1 cellular context compared by ENCODE assay signal in genomic region chr1:225999227-225999911, GRCh38.
TF ChIP-seq lines count a peak whose summit lies in the region.

SDE2 (minus strand) TSS chr1:225999343; CDS start chr1:225999312, 31 bp downstream.

TF ChIP-seq in HepG2, 621 proteins besides CTCF, POLR2A, EP300 and RAD21 (continued from another document and continues in another):
- no peak for TF ChIP-seq PLSCR1 (CRISPR knock-in tag; IDR thresholded peaks at IDR 0.05; ENCODE audit: borderline replicate concordance)
- peak; percentile 65; the same call in 1 of the 2 replicates for TF ChIP-seq ERF (CRISPR knock-in tag; IDR thresholded peaks at IDR 0.05)
- no peak for TF ChIP-seq ATF6 (CRISPR knock-in tag; conservative IDR thresholded peaks at IDR 0.05)
- no peak for TF ChIP-seq ZNF782 (CRISPR knock-in tag; IDR thresholded peaks at IDR 0.05; ENCODE audit: borderline replicate concordance)
- 0 out of 2 replicates have a peak, but pooled peaks have one; percentile 21 for TF ChIP-seq ZNF367 (CRISPR knock-in tag; IDR thresholded peaks at IDR 0.05; ENCODE audit: borderline replicate concordance)
- no peak for TF ChIP-seq RORA (CRISPR knock-in tag; IDR thresholded peaks at IDR 0.05)
- TF ChIP-seq ZGPAT (CRISPR knock-in tag; IDR thresholded peaks at IDR 0.05), result peak; percentile 80; the same call in 1 of the 2 replicates
- 0 out of 2 replicates have a peak, but pooled peaks have one; percentile 40 for TF ChIP-seq ZNF12 (CRISPR knock-in tag; IDR thresholded peaks at IDR 0.05)
- TF ChIP-seq ZSCAN30 (CRISPR knock-in tag; IDR thresholded peaks at IDR 0.05), result no peak
- no peak for TF ChIP-seq ZNF564 (CRISPR knock-in tag; IDR thresholded peaks at IDR 0.05)
- TF ChIP-seq ZBTB20 (CRISPR knock-in tag; IDR thresholded peaks at IDR 0.05; ENCODE audit: borderline replicate concordance, low read depth), result no peak
- peak; percentile 99 for TF ChIP-seq DRAP1 (CRISPR knock-in tag; IDR thresholded peaks at IDR 0.05)
- no peak for TF ChIP-seq PRDM15 (CRISPR knock-in tag; IDR thresholded peaks at IDR 0.05)
- no peak for TF ChIP-seq BRD4 (CRISPR knock-in tag; IDR thresholded peaks at IDR 0.05)
- no peak for TF ChIP-seq BRF2 (CRISPR knock-in tag; IDR thresholded peaks at IDR 0.05)
- TF ChIP-seq ZNF652 (CRISPR knock-in tag; IDR thresholded peaks at IDR 0.05; ENCODE audit: borderline replicate concordance, low read depth), result no peak
- TF ChIP-seq CBX1 (IDR thresholded peaks at IDR 0.05; ENCODE audit: low read depth), result peak; percentile 19
- no peak for TF ChIP-seq PAWR (CRISPR knock-in tag; IDR thresholded peaks at IDR 0.05; ENCODE audit: borderline replicate concordance)
- peak; percentile 51; the same call in 1 of the 2 replicates for TF ChIP-seq HBP1 (CRISPR knock-in tag; IDR thresholded peaks at IDR 0.05; ENCODE audit: low read depth)
- 0 out of 2 replicates have a peak, but pooled peaks have one; percentile 45 for TF ChIP-seq ZNF441 (CRISPR knock-in tag; IDR thresholded peaks at IDR 0.05; ENCODE audit: borderline replicate concordance)
- TF ChIP-seq ZSCAN12 (CRISPR knock-in tag; IDR thresholded peaks at IDR 0.05), result no peak
- no peak; the same call in 1 of the 2 replicates for TF ChIP-seq KDM6A (CRISPR knock-in tag; IDR thresholded peaks at IDR 0.05; ENCODE audit: low read depth)
- no peak for TF ChIP-seq MBNL3 (CRISPR knock-in tag; conservative IDR thresholded peaks at IDR 0.05)
- TF ChIP-seq ZFP36L1 (CRISPR knock-in tag; IDR thresholded peaks at IDR 0.05), result no peak
- TF ChIP-seq ZFX (CRISPR knock-in tag; IDR thresholded peaks at IDR 0.05; ENCODE audit: low read depth), result peak; percentile 84
- TF ChIP-seq ZNF605 (CRISPR knock-in tag; IDR thresholded peaks at IDR 0.05), result peak; percentile 64
- no peak for TF ChIP-seq CC2D1A (CRISPR knock-in tag; IDR thresholded peaks at IDR 0.05)
- peak; percentile 67 for TF ChIP-seq MED1 (CRISPR knock-in tag; IDR thresholded peaks at IDR 0.05)
- TF ChIP-seq MIXL1 (CRISPR knock-in tag; IDR thresholded peaks at IDR 0.05), result 0 out of 2 replicates have a peak, but pooled peaks have one; percentile 54
- no peak for TF ChIP-seq USF2 (IDR thresholded peaks at IDR 0.05; ENCODE audit: low read depth, low read length)
- TF ChIP-seq USF2 (CRISPR knock-in tag; IDR thresholded peaks at IDR 0.05; ENCODE audit: borderline replicate concordance), result no peak
- no peak for TF ChIP-seq PCBP2 (optimal IDR thresholded peaks at IDR 0.05; ENCODE audit: low read depth, low read length, poor library complexity, severe bottlenecking)
- TF ChIP-seq ZMYM2 (CRISPR knock-in tag; IDR thresholded peaks at IDR 0.05), result no peak
- peak; percentile 33; the same call in 1 of the 2 replicates for TF ChIP-seq TBX2 (CRISPR knock-in tag; IDR thresholded peaks at IDR 0.05; ENCODE audit: borderline replicate concordance)
- no peak for TF ChIP-seq RNF219 (CRISPR knock-in tag; IDR thresholded peaks at IDR 0.05)
- TF ChIP-seq ZNF44 (CRISPR knock-in tag; IDR thresholded peaks at IDR 0.05), result no peak
- TF ChIP-seq SOX13 (IDR thresholded peaks at IDR 0.05), result peak; percentile 42; the same call in 1 of the 2 replicates
- TF ChIP-seq SOX13 (CRISPR knock-in tag; conservative IDR thresholded peaks at IDR 0.05 in 1 of 2, IDR thresholded peaks at IDR 0.05 in 1 of 2), result peak in 1 of 2 experiments; percentile 53; a peak in 2 of 4 replicates
- TF ChIP-seq GATAD1 (CRISPR knock-in tag; IDR thresholded peaks at IDR 0.05), result peak; percentile 95
- TF ChIP-seq HMG20A (CRISPR knock-in tag; IDR thresholded peaks at IDR 0.05; ENCODE audit: borderline replicate concordance), result no peak
- 0 out of 2 replicates have a peak, but pooled peaks have one; percentile 29 for TF ChIP-seq ZMYM3 (CRISPR knock-in tag; IDR thresholded peaks at IDR 0.05)
- TF ChIP-seq ZBTB34 (CRISPR knock-in tag; IDR thresholded peaks at IDR 0.05), result no peak
- 0 out of 2 replicates have a peak, but pooled peaks have one; percentile 20 for TF ChIP-seq SIX1 (CRISPR knock-in tag; IDR thresholded peaks at IDR 0.05; ENCODE audit: borderline replicate concordance)
- peak; percentile 57; the same call in 1 of the 2 replicates for TF ChIP-seq WIZ (CRISPR knock-in tag; IDR thresholded peaks at IDR 0.05)
- TF ChIP-seq ZNF784 (CRISPR knock-in tag; IDR thresholded peaks at IDR 0.05; ENCODE audit: borderline replicate concordance), result peak; percentile 88
